8 cellular contexts compared by ENCODE assay signal in the genomic region with DNA sequence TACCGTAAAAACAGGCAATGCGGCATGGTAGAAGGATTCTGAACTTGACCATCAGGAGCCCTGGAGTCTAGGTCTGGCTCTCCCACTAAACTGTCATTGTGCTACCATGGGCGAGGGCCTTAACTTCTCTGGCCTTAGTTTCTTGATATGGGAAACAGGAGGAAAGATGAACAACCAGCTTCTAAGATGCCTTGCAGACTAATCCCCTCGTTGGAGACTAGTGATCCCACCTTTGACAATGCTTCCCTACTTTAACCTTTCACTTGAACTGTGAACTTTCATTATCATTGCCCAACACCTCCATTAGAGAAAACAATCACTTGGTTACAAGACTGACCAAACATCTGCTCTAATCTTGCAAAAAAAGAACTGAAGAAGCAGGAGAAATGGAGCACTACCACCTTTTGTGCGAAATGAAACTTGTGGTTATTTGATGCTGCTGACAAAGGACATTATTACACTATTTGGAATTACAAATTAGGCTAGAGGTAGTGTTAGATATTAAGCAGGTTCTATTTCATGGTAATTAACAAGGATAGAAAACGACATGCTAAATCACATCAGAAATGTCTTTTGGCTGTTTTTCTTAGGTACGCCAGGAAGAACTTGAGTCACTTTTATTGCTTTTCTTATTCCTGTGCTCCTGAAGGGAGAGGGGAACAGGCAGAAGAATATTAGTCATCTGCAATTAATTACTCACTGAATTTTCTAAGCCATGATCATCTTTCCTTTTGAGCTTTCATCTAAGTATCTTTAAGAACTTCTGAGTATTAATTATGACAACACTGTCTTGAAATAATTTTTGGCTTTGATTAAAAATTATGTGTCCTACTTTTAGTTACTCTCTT. TPM values are rescaled to one million over a fixed set of nuclear protein-coding genes. Genes with fewer than 3 reads are reported as not detected.
DNase-seq lines count a peak whose midpoint lies in the region; ATAC-seq and TF ChIP-seq lines count a peak whose summit lies in the region.

No MANE protein-coding gene starts in this region.

- no peak overlapping the region for H3K56ac ChIP-seq in mesendoderm (ENCODE audit: low read length)

- ATAC-seq in HG02798 (IDR thresholded peaks at IDR 0.05; ENCODE audit: poor library complexity, unreplicated experiment) (peak; percentile 27), HG03280 (IDR thresholded peaks at IDR 0.05; ENCODE audit: unreplicated experiment) (no peak), HG02970 (IDR thresholded peaks at IDR 0.05; ENCODE audit: low FRiP score, unreplicated experiment) (no peak)

- H3K79me1 ChIP-seq in mesendoderm (ENCODE audit: low read length): no peaks in the 10 kb centered on the region

- H3K36me3 ChIP-seq in adipocyte (ENCODE audit: control insufficient read depth, insufficient read depth, low read length, severe bottlenecking) (no peaks in the 10 kb centered on the region), mesendoderm (ENCODE audit: control insufficient read depth, insufficient read depth, low read length) (no peaks in the 10 kb centered on the region)

- H3K36me3 Mint-ChIP-seq in CD14-positive monocyte: peaks cover 0 to 2% of the 10 kb centered on the region in 2 donors

- no peak for DNase-seq in CD14-positive monocyte (ENCODE audit: low spot score)
- peak; percentile 29 for DNase-seq in adipocyte (ENCODE audit: low read depth)
- DNase-seq in mesendoderm: no peak
- DNase-seq in NCI-H2107 treated with DMSO at 0.1 percent for 48 hours (lab: John Stamatoyannopoulos, UW; ENCODE audit: unreplicated experiment): no peak
- no peak for DNase-seq in NCI-H1092 (lab: John Stamatoyannopoulos, UW)

- H3K9me3 ChIP-seq in adipocyte (ENCODE audit: control insufficient read depth, low read length): no peaks in the 10 kb centered on the region

- H3K27me3 ChIP-seq in adipocyte (replicated peaks; ENCODE audit: control insufficient read depth, insufficient read depth, low read length) (no peaks in the 10 kb centered on the region), mesendoderm (ENCODE audit: insufficient read depth, low read length, poor library complexity) (no peaks in the 10 kb centered on the region)

- peak overlapping the region; percentile 65 for H3K9ac ChIP-seq in adipocyte (ENCODE audit: low read length)
- H3K9ac ChIP-seq in mesendoderm (ENCODE audit: low read length): no peak overlapping the region

- H4K8ac ChIP-seq in mesendoderm (ENCODE audit: low read depth, low read length): no peak overlapping the region

- peaks cover 0 to 1% (median 0%) of the 10 kb centered on the region in 7 donors for H3K9me3 Mint-ChIP-seq in CD14-positive monocyte

- H3K4me1 ChIP-seq in adipocyte (ENCODE audit: control insufficient read depth, insufficient read depth, low read length) (peaks cover 49% of the 10 kb centered on the region), mesendoderm (ENCODE audit: control insufficient read depth, low read depth, low read length) (no peaks in the 10 kb centered on the region)

- H3K4ac ChIP-seq in mesendoderm (ENCODE audit: low read depth, low read length): no peak overlapping the region

- peak overlapping the region; percentile 13 for H4K5ac ChIP-seq in mesendoderm (ENCODE audit: low read length)

- H2BK15ac ChIP-seq in mesendoderm (replicated peaks; ENCODE audit: low read depth): no peak overlapping the region

- no CpG with 5 or more reads among the region's 7 CpGs for WGBS in mesendoderm (ENCODE audit: extremely low coverage, insufficient coverage, low lambda C conversion rate)

- TF ChIP-seq CTCF in CD14-positive monocyte (IDR thresholded peaks at IDR 0.05): no peak

- H3K27me3 Mint-ChIP-seq in CD14-positive monocyte (ENCODE audit: low read depth in 3 of 3): peaks cover 0 to 4% (median 0%) of the 10 kb centered on the region in 3 donors

- H3K4me2 ChIP-seq in mesendoderm (ENCODE audit: low read length): no peak overlapping the region

- H3K4me3 ChIP-seq in adipocyte (ENCODE audit: low read length): peak overlapping the region; percentile 58
- H3K4me3 ChIP-seq in mesendoderm (ENCODE audit: low read length): no peak overlapping the region

- no peak overlapping the region for H2AK5ac ChIP-seq in mesendoderm (ENCODE audit: low read length)

- no peak overlapping the region for H3K18ac ChIP-seq in mesendoderm (ENCODE audit: low read length)

- no peak overlapping the region for H3K23ac ChIP-seq in mesendoderm (ENCODE audit: low read length)

- intact Hi-C loops in CD14-positive monocyte (cut with micrococcal nuclease): loop anchor here in 1 of 2 donors (5.0 kb wide), 1 partner anchor 77 kb away; no protein-coding TSS in a partner anchor

- peaks cover 47% of the 10 kb centered on the region for H3K4me1 Mint-ChIP-seq in CD14-positive monocyte

- H3K79me2 ChIP-seq in mesendoderm (ENCODE audit: control insufficient read depth, insufficient read depth, low read length): no peaks in the 10 kb centered on the region

- no peak overlapping the region for H2BK120ac ChIP-seq in mesendoderm (ENCODE audit: low read depth, low read length)

- H3K27ac ChIP-seq in mesendoderm (ENCODE audit: low read depth, low read length): no peak overlapping the region

- H2BK5ac ChIP-seq in mesendoderm (ENCODE audit: low read length): no peak overlapping the region

- peak overlapping the region; percentile 2 to 66 for H3K4me3 Mint-ChIP-seq in CD14-positive monocyte

- H3K27ac Mint-ChIP-seq in CD14-positive monocyte: peak overlapping the region; percentile 48 to 83 (median 79)

RNA-seq across cellular contexts. Expression of a gene that starts 39.1 kb away (rescaled TPM):
- 1 to 10 TPM; 3.7 to 5.6 TPM for polyA plus RNA-seq in CD14-positive monocyte
- 5.2 TPM for polyA plus RNA-seq in mesendoderm (2013, experiment 1 of 2)
- 4.9 TPM for polyA plus RNA-seq in mesendoderm (2013, experiment 2 of 2)
